In the genomic region with DNA sequence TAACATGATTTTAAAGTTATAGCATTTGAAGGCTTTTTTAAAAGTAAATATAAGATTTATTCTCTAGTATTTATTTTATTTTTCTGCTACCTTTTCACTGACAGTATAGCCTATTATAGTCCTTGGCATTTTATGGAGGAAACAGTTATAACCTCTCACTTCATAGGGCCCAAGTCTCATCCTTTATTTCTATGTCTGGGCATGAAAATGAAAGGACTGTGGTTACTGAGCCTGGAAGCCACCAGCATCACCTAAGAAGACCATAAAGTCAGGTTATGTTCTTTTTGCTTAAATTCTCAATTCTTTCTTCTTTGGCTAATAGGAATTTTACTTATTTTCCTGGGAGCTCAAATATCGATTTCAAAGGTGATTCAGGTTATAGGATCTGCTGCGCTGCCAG, we compare ENCODE assay signal across 5 cellular contexts.
"Had no signal": no experiment of that assay in that cellular context is flagged by ENCODE, and none has a peak within 500 bp of the region (broad histone marks: within the 10 kb centered on the region; RNA-seq: fewer than 3 reads in every experiment).

No MANE protein-coding gene starts in this region.

- H3K4me3 Mint-ChIP-seq: GM23338 had no signal

- H3K9me3 Mint-ChIP-seq: GM23338 had no signal

- DNase-seq: HCEC 1CT, IMR-90, KG1 had no signal

- H3K4me3 ChIP-seq: GM23338, K562 had no signal

- H3K4me1 Mint-ChIP-seq: GM23338 had no signal

- H3K27ac Mint-ChIP-seq: GM23338 had no signal

- H2AFZ ChIP-seq: GM23338 had no signal

- H3K4me2 ChIP-seq: GM23338 had no signal
